Comparison of ENCODE assay signal across 6 cellular contexts in genomic region chr3:162087361-162087760, GRCh38.
"Had no signal": no experiment of that assay in that cellular context is flagged by ENCODE, and none has a peak within 500 bp of the region (broad histone marks: within the 10 kb centered on the region; RNA-seq: fewer than 3 reads in every experiment).

No MANE protein-coding gene starts in this region.

- H3K27ac ChIP-seq: HL-60 had no signal

- H3K4me3 ChIP-seq: K562 had no signal

- DNase-seq: IMR-90, KBM-7 had no signal

- FAIRE-seq: HepG2, HTR-8/SVneo, K562 had no signal

- ATAC-seq: HepG2, K562 had no signal
